In the genomic region with DNA sequence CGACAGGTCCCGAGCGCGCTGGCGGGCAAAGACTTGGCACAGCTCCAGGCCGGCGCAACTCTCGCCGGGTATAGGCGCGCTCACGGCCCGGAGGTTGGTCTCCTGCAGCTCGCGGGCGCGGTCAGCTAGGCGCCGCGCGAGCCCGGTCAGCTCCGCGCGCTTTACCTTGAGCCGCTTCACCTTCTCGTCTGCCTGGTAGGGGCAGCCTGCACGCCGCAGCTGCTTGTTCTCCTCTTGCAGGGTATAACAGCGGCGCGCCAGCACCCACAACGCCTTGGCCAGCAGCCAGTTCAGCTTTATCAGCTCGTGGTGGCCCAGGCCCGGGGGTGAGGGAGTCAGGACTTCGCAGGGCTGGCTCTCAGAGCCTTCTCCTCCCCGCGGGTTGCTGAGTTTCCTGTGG, we compare ENCODE assay signal across 3 cellular contexts. TPM values are rescaled to one million over a fixed set of nuclear protein-coding genes. Genes with fewer than 3 reads are reported as not detected.
"Had no signal": no experiment of that assay in that cellular context is flagged by ENCODE, and none has a peak within 500 bp of the region (broad histone marks: within the 10 kb centered on the region; RNA-seq: fewer than 3 reads in every experiment).

No MANE protein-coding gene starts in this region.

RNA-seq across cellular contexts. Expression of gene RIMBP3C, which starts 1.7 kb away (rescaled TPM):
- total RNA-seq: mammary epithelial cell, osteocyte, skeletal muscle tissue had no signal
